16 cellular contexts compared by ENCODE assay signal in genomic region chr9:128116104-128117083, GRCh38. TPM values are rescaled to one million over a fixed set of nuclear protein-coding genes. Genes with fewer than 3 reads are reported as not detected.
DNase-seq lines count a peak whose midpoint lies in the region; ATAC-seq and TF ChIP-seq lines count a peak whose summit lies in the region.
"Had no signal": no experiment of that assay in that cellular context is flagged by ENCODE, and none has a peak within 500 bp of the region (broad histone marks: within the 10 kb centered on the region; RNA-seq: fewer than 3 reads in every experiment).

No MANE protein-coding gene starts in this region.

- H3K4me3 ChIP-seq in left ventricle myocardium inferior (no peak overlapping the region), muscle layer of duodenum (ENCODE audit: low read depth in 1 of 2, low read length in 2 of 2) (no peak overlapping the region), uterus (no peak overlapping the region), vagina (no peak overlapping the region)
- H3K4me3 ChIP-seq: A549, coronary artery had no signal

- no peak overlapping the region for H3K18ac ChIP-seq in H9 (ENCODE audit: insufficient read length, low read depth, low read length)

- no peak overlapping the region for H4K5ac ChIP-seq in H9 (ENCODE audit: insufficient read length, low read depth, low read length)

- H2AFZ ChIP-seq in H9 (ENCODE audit: low read length): no peak overlapping the region

- H3K27ac ChIP-seq in left ventricle myocardium inferior (replicated peaks): no peak overlapping the region
- peak overlapping the region; percentile 51 for H3K27ac ChIP-seq in muscle layer of duodenum (ENCODE audit: low read length)
- H3K27ac ChIP-seq in uterus: no peak overlapping the region
- H3K27ac ChIP-seq in vagina: no peak overlapping the region
- no peak overlapping the region for H3K27ac ChIP-seq in H9 (ENCODE audit: insufficient read length, low read depth, low read length)
- H3K27ac ChIP-seq: A549, coronary artery had no signal

- no peaks in the 10 kb centered on the region for H3K23me2 ChIP-seq in H9 (ENCODE audit: insufficient read length, low read depth, low read length, poor library complexity, severe bottlenecking)

- H3K27me3 ChIP-seq in left ventricle myocardium inferior (ENCODE audit: low read depth) (no peaks in the 10 kb centered on the region), muscle layer of duodenum (ENCODE audit: low read depth, low read length) (no peaks in the 10 kb centered on the region), uterus (no peaks in the 10 kb centered on the region), vagina (no peaks in the 10 kb centered on the region), H9 (ENCODE audit: insufficient read depth, low read length) (no peaks in the 10 kb centered on the region)

- H3K9ac ChIP-seq in H9 (ENCODE audit: extremely low read depth, insufficient read length, low read length): no peak overlapping the region

- H3K9me3 ChIP-seq in left ventricle myocardium inferior (replicated peaks): no peaks in the 10 kb centered on the region
- no peaks in the 10 kb centered on the region for H3K9me3 ChIP-seq in muscle layer of duodenum (ENCODE audit: control insufficient read depth in 1 of 2, low read length in 2 of 2)
- no peaks in the 10 kb centered on the region for H3K9me3 ChIP-seq in uterus
- no peaks in the 10 kb centered on the region for H3K9me3 ChIP-seq in vagina
- H3K9me3 ChIP-seq in H9 (ENCODE audit: control insufficient read depth, low read depth, low read length): no peaks in the 10 kb centered on the region
- H3K9me3 ChIP-seq: A549 had no signal

- H4K8ac ChIP-seq in H9 (replicated peaks; ENCODE audit: insufficient read length, low read depth, low read length): no peak overlapping the region

- no peak overlapping the region for H4K91ac ChIP-seq in H9 (ENCODE audit: insufficient read length, low read depth, low read length)

- intact Hi-C loops in Right ventricle myocardium superior (cut with DNase I) (no loop called here), left ventricle myocardium inferior (cut with micrococcal nuclease) (loop anchor here (10.0 kb wide), 1 partner anchor 172 kb away; no protein-coding TSS in a partner anchor), uterus (cut with DNase I; ENCODE audit: low total_unique reads) (loop anchor here (10.0 kb wide), 1 partner anchor 82 kb away; no protein-coding TSS in a partner anchor), vagina (cut with DNase I) (loop anchor here (5.0 kb wide), 2 partner anchors 74 to 174 kb away; no protein-coding TSS in a partner anchor)

- H3K79me2 ChIP-seq in H9 (ENCODE audit: insufficient read depth, low read length): no peaks in the 10 kb centered on the region

- H2BK15ac ChIP-seq in H9 (ENCODE audit: low read depth, low read length): no peak overlapping the region

- ATAC-seq in Right ventricle myocardium superior (ENCODE audit: poor library complexity): no peak

- H4K20me1 ChIP-seq in H9 (ENCODE audit: control insufficient read depth, insufficient read depth, insufficient read length): no peaks in the 10 kb centered on the region

- H2BK20ac ChIP-seq in H9 (ENCODE audit: low read depth, low read length, poor library complexity, severe bottlenecking): no peak overlapping the region

- H3K79me1 ChIP-seq in H9 (ENCODE audit: insufficient read depth, low read depth, low read length, poor library complexity, severe bottlenecking): no peaks in the 10 kb centered on the region

- no peak overlapping the region for H3K23ac ChIP-seq in H9 (ENCODE audit: insufficient read length, low read depth, low read length)

- no peak for TF ChIP-seq POLR2A in uterus (IDR thresholded peaks at IDR 0.05)
- no peak for TF ChIP-seq POLR2A in vagina (IDR thresholded peaks at IDR 0.05)

- H2BK12ac ChIP-seq in H9 (ENCODE audit: insufficient read length, low read depth, low read length): no peak overlapping the region

- H3K4me1 ChIP-seq in left ventricle myocardium inferior (peaks cover 11% of the 10 kb centered on the region), muscle layer of duodenum (ENCODE audit: control insufficient read depth in 1 of 2, insufficient read depth in 2 of 2, low read length in 2 of 2) (peaks cover 0 to 7% of the 10 kb centered on the region in 2 donors), uterus (no peaks in the 10 kb centered on the region), vagina (peaks cover 4% of the 10 kb centered on the region), H9 (ENCODE audit: insufficient read depth, low read length) (no peaks in the 10 kb centered on the region)

- no peak overlapping the region for H3T11ph ChIP-seq in H9 (ENCODE audit: low read length)

- H3K27ac Mint-ChIP-seq in chondrocyte (ENCODE audit: unreplicated experiment) (no peak overlapping the region), H9 (no peak overlapping the region)
- H3K27ac Mint-ChIP-seq: CD8-positive, alpha-beta T cell had no signal

- H3K4me2 ChIP-seq in H9 (ENCODE audit: insufficient read depth, insufficient read length, low read length): no peak overlapping the region
- H3K4me2 ChIP-seq: A549 had no signal

- H3K4me1 Mint-ChIP-seq in chondrocyte (ENCODE audit: low read depth) (peaks cover 11% of the 10 kb centered on the region), H9 (peaks cover 8 to 11% of the 10 kb centered on the region in 2 experiments; a peak in 3 of 4 replicates)

- H3K27me3 Mint-ChIP-seq in chondrocyte (ENCODE audit: low read depth): no peaks in the 10 kb centered on the region
- H3K27me3 Mint-ChIP-seq in H9 (ENCODE audit: low read depth): no peaks in the 10 kb centered on the region
- H3K27me3 Mint-ChIP-seq: activated T-helper 17 cell treated with anti-CD3 and anti-CD28 coated beads, Interleukin-2, amount 50 U/mL, for 72 hours had no signal

- H3K4ac ChIP-seq in H9 (ENCODE audit: low read depth, low read length): no peak overlapping the region

- H2BK120ac ChIP-seq in H9 (ENCODE audit: low read depth, low read length, poor library complexity, severe bottlenecking): no peak overlapping the region

- H3K36me3 ChIP-seq in left ventricle myocardium inferior (peaks cover 34% of the 10 kb centered on the region), muscle layer of duodenum (ENCODE audit: control insufficient read depth in 1 of 2, insufficient read depth in 2 of 2, low read length in 2 of 2) (peaks cover 4 to 20% of the 10 kb centered on the region in 2 donors), uterus (no peaks in the 10 kb centered on the region), vagina (peaks cover 0 to 7% of the 10 kb centered on the region in 2 donors)

- DNase-seq in Right ventricle myocardium superior: peak; percentile 27
- no peak for DNase-seq in left ventricle myocardium inferior
- peak; percentile 71 for DNase-seq in chondrocyte (ENCODE audit: low spot score)
- DNase-seq in uterus: peak; percentile 13 to 18
- DNase-seq in vagina (ENCODE audit: extremely low spot score in 2 of 2): no peak
- no peak for DNase-seq in GOT3 (lab: John Stamatoyannopoulos, UW)
- no peak for DNase-seq in H9
- DNase-seq: anterior cingulate cortex; CD8-positive, alpha-beta T cell; EL; NCI-H1694 treated with DMSO at 0.1 percent for 48 hours; NCI-H524 had no signal

- H3K9me3 Mint-ChIP-seq in chondrocyte (ENCODE audit: low read depth): no peaks in the 10 kb centered on the region
- peaks cover 0 to 3% of the 10 kb centered on the region in 2 experiments; a peak in 1 of 5 replicates for H3K9me3 Mint-ChIP-seq in H9
- H3K9me3 Mint-ChIP-seq: activated T-helper 17 cell treated with anti-CD3 and anti-CD28 coated beads, Interleukin-2, amount 50 U/mL, for 72 hours; CD8-positive, alpha-beta T cell had no signal

- TF ChIP-seq CTCF in left ventricle myocardium inferior (IDR thresholded peaks at IDR 0.05; ENCODE audit: borderline replicate concordance) (no peak), chondrocyte (IDR thresholded peaks at IDR 0.05) (no peak), uterus (IDR thresholded peaks at IDR 0.05) (no peak), vagina (IDR thresholded peaks at IDR 0.05) (no peak), H9 (conservative IDR thresholded peaks at IDR 0.05) (no peak)

- no CpG with 5 or more reads among the region's 16 CpGs for WGBS in H9 (ENCODE audit: extremely low coverage, insufficient read length, low lambda C conversion rate)

- H2AK5ac ChIP-seq in H9 (ENCODE audit: insufficient read length, low read length): no peak overlapping the region

- no peak overlapping the region for H3K4me3 Mint-ChIP-seq in chondrocyte (ENCODE audit: unreplicated experiment)
- H3K4me3 Mint-ChIP-seq in H9: no peak overlapping the region; a peak in 1 of 5 replicates
- H3K4me3 Mint-ChIP-seq: activated T-helper 17 cell treated with anti-CD3 and anti-CD28 coated beads, Interleukin-2, amount 50 U/mL, for 72 hours; CD8-positive, alpha-beta T cell had no signal

- H3K56ac ChIP-seq in H9 (ENCODE audit: insufficient read length, low read depth, low read length): no peak overlapping the region

- H3K36me3 Mint-ChIP-seq in chondrocyte (ENCODE audit: low read depth): peaks cover 4% of the 10 kb centered on the region
- peaks cover 10 to 53% (median 12%) of the 10 kb centered on the region in 3 experiments; a peak in 6 of 7 replicates for H3K36me3 Mint-ChIP-seq in H9 (ENCODE audit: insufficient read depth in 1 of 3, low read depth in 3 of 3)

- no peak overlapping the region for H2BK5ac ChIP-seq in H9 (ENCODE audit: insufficient read length, low read length)

- H3K14ac ChIP-seq in H9 (ENCODE audit: insufficient read depth, low read length): no peak overlapping the region

RNA-seq across cellular contexts. Expression of gene PTGES2, which starts 11.1 kb away (rescaled TPM):
- total RNA-seq in Right ventricle myocardium superior: 155 TPM
- total RNA-seq in left ventricle myocardium inferior: 141 TPM
- 43.5 to 53.6 TPM (median 49.3 TPM) in 3 replicates for total RNA-seq in chondrocyte
- total RNA-seq in uterus: 100 to 1,000 TPM in 1 of 4 donors, 10 to 100 TPM in 3; 21.5 to 173 (median 64.2) TPM
- 101 TPM for total RNA-seq in vagina
- total RNA-seq in H9 (2021): 60.4 and 63.9 TPM in 2 replicates

RNA-seq across cellular contexts. Expression of gene LCN2, which starts 32.9 kb away (rescaled TPM):
- total RNA-seq in Right ventricle myocardium superior (not detected), left ventricle myocardium inferior (not detected), chondrocyte (not detected in 3 replicates), uterus (1 to 10 TPM in 1 of 4 donors, under 1 TPM in 1, not detected in 2; 0.98 to 2.6 TPM), vagina (136 TPM), H9 (2021) (not detected in 2 replicates)
- total RNA-seq: activated T-helper 17 cell treated with anti-CD3 and anti-CD28 coated beads, Interleukin-2, amount 50 U/mL, for 72 hours; CD8-positive, alpha-beta T cell had no signal

RNA-seq across cellular contexts. Expression of gene BBLN, which starts 43.7 kb away (rescaled TPM):
- total RNA-seq in Right ventricle myocardium superior (31.3 TPM), left ventricle myocardium inferior (52.5 TPM), chondrocyte (78.8 to 85.3 TPM (median 80.2 TPM) in 3 replicates), uterus (100 to 1,000 TPM in 2 of 4 donors, 10 to 100 TPM in 2; 31.3 to 198 (median 96.0) TPM), vagina (134 TPM), H9 (2021) (72.5 and 74.9 TPM in 2 replicates)

RNA-seq across cellular contexts. Expression of gene SLC25A25, which starts 48.4 kb away (rescaled TPM):
- 5.0 TPM for total RNA-seq in Right ventricle myocardium superior
- 5.4 TPM for total RNA-seq in left ventricle myocardium inferior
- total RNA-seq in chondrocyte: 10.6 to 17.6 TPM (median 15.8 TPM) in 3 replicates
- 10 to 100 TPM; 14.3 to 49.7 (median 49.0) TPM for total RNA-seq in uterus
- total RNA-seq in vagina: 44.4 TPM
- total RNA-seq in H9 (2021): 16.0 and 16.9 TPM in 2 replicates

RNA-seq across cellular contexts. Expression of gene NAIF1, which starts 49.3 kb away (rescaled TPM):
- total RNA-seq in Right ventricle myocardium superior (4.5 TPM), left ventricle myocardium inferior (7.9 TPM), chondrocyte (6.8 to 8.8 TPM (median 7.8 TPM) in 3 replicates), uterus (10 to 100 TPM in 2 of 4 donors, 1 to 10 TPM in 2; 3.8 to 27.4 (median 10.6) TPM), vagina (13.3 TPM), H9 (2021) (6.3 TPM in 2 replicates)

Comparison
In these comparisons a context has a peak if more than half of its experiments do, and no peak if none do; other contexts are left out.
1. DNase-seq: peak in Right ventricle myocardium superior (single experiment), chondrocyte (single experiment) and uterus (2 of 2); none in left ventricle myocardium inferior (single experiment), vagina (0 of 2), GOT3 (single experiment) and H9 (single experiment).
2. RNA of gene LCN2, which starts 32.9 kb away (total RNA-seq): 136 TPM in vagina (single experiment); 0.98 to 2.6 TPM in uterus, not detected in H9, not detected in Right ventricle myocardium superior (single experiment), not detected in left ventricle myocardium inferior (single experiment) and not detected in chondrocyte; every median in the first group is over 10 times any median in the second.